In genomic region chr4:72827968-72828367, GRCh38 we compare ENCODE assay signal across 27 cellular contexts.
"Had no signal": no experiment of that assay in that cellular context is flagged by ENCODE, and none has a peak within 500 bp of the region (broad histone marks: within the 10 kb centered on the region; RNA-seq: fewer than 3 reads in every experiment).

No MANE protein-coding gene starts in this region.

- H3K4me3 ChIP-seq: mucosa of descending colon, pancreas, prostate gland, sigmoid colon, spleen, stomach, testis, thyroid gland, transverse colon, upper lobe of left lung had no signal

- ATAC-seq: left cardiac atrium; left lobe of liver; mucosa of descending colon; naive thymus-derived CD8-positive, alpha-beta T cell; pancreas; right cardiac atrium; stimulated activated naive B cell treated with anti-CD40 and anti-IgM and Interleukin-4, amounts not matched to agents 10 μg/mL and 1 μg/mL and 100 μg/mL, for 72 hours; stimulated activated naive CD8-positive, alpha-beta T cell treated with anti-CD3 and anti-CD28 coated beads, Interleukin-15, Interleukin-2, amounts not matched to agents 100 U/mL and 50 U/mL, for 24 hours had no signal

- H3K9me3 ChIP-seq: pancreas, prostate gland, sigmoid colon, testis, thyroid gland, transverse colon had no signal

- H3K27me3 ChIP-seq: pancreas, sigmoid colon, spleen, stomach, testis, thyroid gland, transverse colon, upper lobe of left lung had no signal

- H3K36me3 ChIP-seq: pancreas, prostate gland, sigmoid colon, spleen, stomach, thyroid gland, transverse colon, upper lobe of left lung had no signal

- H3K4me1 ChIP-seq: pancreas, prostate gland, sigmoid colon, spleen, stomach, testis, transverse colon had no signal

- DNase-seq: hippocampal formation; kidney glomerular epithelial cell; left cardiac atrium; midbrain; mucosa of descending colon; naive thymus-derived CD8-positive, alpha-beta T cell; nucleus accumbens; pancreas; posterior cingulate gyrus; retina; right cardiac atrium; sigmoid colon; small intestine; spleen; stimulated activated CD4-positive, alpha-beta T cell treated with anti-CD3 and anti-CD28 coated beads, Interleukin-1b, Interleukin-23, amount 100 ng/mL, for 48 hours; stimulated activated CD4-positive, alpha-beta T cell treated with anti-CD3 and anti-CD28 coated beads, Interleukin-4, amount 100 ng/mL, for 1 hour; stimulated activated naive B cell treated with anti-CD40 and anti-IgM and Interleukin-4, amounts not matched to agents 10 μg/mL and 1 μg/mL and 100 μg/mL, for 72 hours; stimulated activated naive CD8-positive, alpha-beta T cell treated with anti-CD3 and anti-CD28 coated beads, Interleukin-15, Interleukin-2, amounts not matched to agents 100 U/mL and 50 U/mL, for 24 hours; stomach; testis; thyroid gland; transverse colon; upper lobe of left lung had no signal

- H3K27ac ChIP-seq: pancreas, prostate gland, sigmoid colon, spleen, stomach, testis, thyroid gland, transverse colon had no signal

- FAIRE-seq: keratinocyte, pancreas, small intestine, urothelium cell line had no signal
